In genomic region chr19:33175156-33175782, GRCh38 we compare ENCODE assay signal across 10 cellular contexts. TPM values are rescaled to one million over a fixed set of nuclear protein-coding genes. Genes with fewer than 3 reads are reported as not detected.
DNase-seq lines count a peak whose midpoint lies in the region; ATAC-seq, FAIRE-seq and TF ChIP-seq lines count a peak whose summit lies in the region.
"Had no signal": no experiment of that assay in that cellular context is flagged by ENCODE, and none has a peak within 500 bp of the region (broad histone marks: within the 10 kb centered on the region; RNA-seq: fewer than 3 reads in every experiment).

No MANE protein-coding gene starts in this region.

- H4K20me1 ChIP-seq in GM12878 (ENCODE audit: control insufficient read depth, insufficient read depth) (no peaks in the 10 kb centered on the region), osteoblast (ENCODE audit: insufficient read depth, low read length) (no peaks in the 10 kb centered on the region)

- H3K36me3 Mint-ChIP-seq in CD4-positive, alpha-beta memory T cell = peaks cover 0 to 14% of the 10 kb centered on the region in 2 donors

- peak overlapping the region; percentile 95 to 99 (median 98) for H3K4me3 Mint-ChIP-seq in CD4-positive, alpha-beta memory T cell

- RAD21 ChIA-PET in GM12878 (lab: Charles Lee; ENCODE audit: unreplicated experiment) = no interaction called here

- BruUV-seq in GM12878 (replicated peaks; lab: Mats Ljungman, UMichigan) = no TSS peak

- H3K9me3 ChIP-seq in CD4-positive, alpha-beta memory T cell (ENCODE audit: control insufficient read depth in 1 of 2, low read length in 2 of 2) = no peaks in the 10 kb centered on the region
- no peaks in the 10 kb centered on the region for H3K9me3 ChIP-seq in GM12878 (replicated peaks; ENCODE audit: control insufficient read depth, insufficient read depth, low read length)
- no peaks in the 10 kb centered on the region for H3K9me3 ChIP-seq in osteoblast (ENCODE audit: low read depth, low read length)

- TF ChIP-seq POLR2A in GM12878 (IDR thresholded peaks at IDR 0.05; ENCODE audit: low read depth, low read length) = no peak

- DNase-seq in CD4-positive, alpha-beta memory T cell = no peak
- no peak for DNase-seq in HL-60 (ENCODE audit: low read depth in 1 of 2, low spot score in 1 of 2)
- no peak for DNase-seq in GM12878 (ENCODE audit: low read depth, low spot score)
- no peak for DNase-seq in osteoblast (ENCODE audit: insufficient read length, low spot score, missing footprints)
- no peak for DNase-seq in NCI-H1048 (lab: John Stamatoyannopoulos, UW)
- DNase-seq: NCI-H1436; stimulated activated CD8-positive, alpha-beta memory T cell treated with anti-CD3 and anti-CD28 coated beads, Interleukin-4, amount 100 ng/mL, for 48 hours had no signal

- SMC1A ChIA-PET in GM12878 (lab: Charles Lee; ENCODE audit: uncharacterized antibody, unreplicated experiment) = interaction anchor here (0.8 to 2.2 kb wide), 3 partner anchors 14 to 50 kb away, joined by 3 to 8 read pairs (median 4); no protein-coding TSS in a partner anchor

- peaks cover 23 to 59% (median 43%) of the 10 kb centered on the region in 4 donors for H3K4me1 Mint-ChIP-seq in CD4-positive, alpha-beta memory T cell

- H3K79me2 ChIP-seq in GM12878 (ENCODE audit: control insufficient read depth, insufficient read depth, low read length) = peaks cover 7% of the 10 kb centered on the region
- peaks cover 12% of the 10 kb centered on the region for H3K79me2 ChIP-seq in osteoblast (ENCODE audit: insufficient read depth, low read length)

- TF ChIP-seq EP300 in GM12878 (IDR thresholded peaks at IDR 0.05; ENCODE audit: borderline replicate concordance in 1 of 2, control insufficient read depth in 1 of 2, low read depth in 2 of 2, low read length in 2 of 2) = no peak

- no peaks in the 10 kb centered on the region for H3K27me3 ChIP-seq in CD4-positive, alpha-beta memory T cell (ENCODE audit: insufficient read depth, low read length)
- H3K27me3 ChIP-seq in HL-60 (ENCODE audit: insufficient read depth, poor library complexity, severe bottlenecking) (no peaks in the 10 kb centered on the region), GM12878 (replicated peaks in 1 of 2; ENCODE audit: control insufficient read depth in 2 of 2, insufficient read depth in 2 of 2, low read length in 1 of 2) (no peaks in the 10 kb centered on the region), osteoblast (ENCODE audit: insufficient read depth, low read length) (no peaks in the 10 kb centered on the region)

- peaks cover 0 to 4% of the 10 kb centered on the region in 2 donors for H3K27me3 Mint-ChIP-seq in CD4-positive, alpha-beta memory T cell

- H3K27ac ChIP-seq in CD4-positive, alpha-beta memory T cell (ENCODE audit: low read depth, low read length) = peak overlapping the region; percentile 88
- H3K27ac ChIP-seq in HL-60 (replicated peaks) = peak overlapping the region; percentile 92; the same call in 1 of the 2 replicates
- no peak overlapping the region for H3K27ac ChIP-seq in GM12878 (ENCODE audit: control insufficient read depth, insufficient read depth)
- no peak overlapping the region for H3K27ac ChIP-seq in osteoblast (ENCODE audit: low read depth, low read length)

- intact Hi-C loops in CD4-positive, alpha-beta memory T cell (cut with micrococcal nuclease) = loop anchor here (5.0 kb wide), 1 partner anchor 483 kb away; the partner anchor contains the start of gene NUDT19
- intact Hi-C loops in GM12878 (cut with micrococcal nuclease; ENCODE audit: unreplicated experiment) = loop anchor here (5.0 kb wide), 2 partner anchors 48 to 197 kb away; partner anchors contain the start of gene CEBPG

- FAIRE-seq in GM12878 (lab: Jason Lieb, UNC) = no peak

- H3K4me2 ChIP-seq in GM12878 (ENCODE audit: control insufficient read depth, insufficient read depth) = peak overlapping the region; percentile 88
- peak overlapping the region; percentile 93 for H3K4me2 ChIP-seq in osteoblast (ENCODE audit: insufficient read depth, low read length)

- ATAC-seq in GM12878 = no peak
- ATAC-seq in GM21786 (IDR thresholded peaks at IDR 0.05; ENCODE audit: unreplicated experiment) = no peak
- ATAC-seq in HG02938 (IDR thresholded peaks at IDR 0.05; ENCODE audit: unreplicated experiment) = no peak
- ATAC-seq in HG03159 (IDR thresholded peaks at IDR 0.05; ENCODE audit: unreplicated experiment) = no peak

- H2AFZ ChIP-seq in GM12878 (ENCODE audit: control insufficient read depth, low read depth, low read length) = no peak overlapping the region
- no peak overlapping the region for H2AFZ ChIP-seq in osteoblast (ENCODE audit: low read length)

- WGBS in GM12878 (ENCODE audit: insufficient coverage, insufficient replicate concordance, low lambda C conversion rate, missing lambda C conversion rate) = over 99% methylated on average over 10 of the region's 10 CpGs

- peaks cover 42% of the 10 kb centered on the region for H3K4me1 ChIP-seq in CD4-positive, alpha-beta memory T cell (ENCODE audit: insufficient read depth, low read length)
- H3K4me1 ChIP-seq in GM12878 (ENCODE audit: control insufficient read depth, insufficient read depth, low read length) (peaks cover 12% of the 10 kb centered on the region), osteoblast (ENCODE audit: insufficient read depth, low read length) (peaks cover 25% of the 10 kb centered on the region)

- peak overlapping the region in 6 of 7 donors; percentile 34 to 100 (median 75) for H3K27ac Mint-ChIP-seq in CD4-positive, alpha-beta memory T cell

- in situ Hi-C loops in GM12878 (cut with MboI) = no loop called here

- TF ChIP-seq CTCF in HL-60 (IDR thresholded peaks at IDR 0.05; ENCODE audit: insufficient read depth, low read length) (no peak), GM12878 (IDR thresholded peaks at IDR 0.05 in 2 of 3, conservative IDR thresholded peaks at IDR 0.05 in 1 of 3; ENCODE audit: control insufficient read depth in 2 of 3, extremely low read depth in 1 of 3, insufficient read depth in 1 of 3, low read depth in 3 of 3, low read length in 3 of 3) (no peak), osteoblast (IDR thresholded peaks at IDR 0.05; ENCODE audit: extremely low read depth, low read depth, low read length) (no peak)

- H3K9ac ChIP-seq in GM12878 (ENCODE audit: control insufficient read depth, insufficient read depth, low read length) = no peak overlapping the region

- H3K36me3 ChIP-seq in CD4-positive, alpha-beta memory T cell (ENCODE audit: insufficient read depth, low read length) = no peaks in the 10 kb centered on the region
- no peaks in the 10 kb centered on the region for H3K36me3 ChIP-seq in GM12878 (ENCODE audit: control insufficient read depth in 2 of 2, insufficient read depth in 2 of 2, low read length in 1 of 2)
- H3K36me3 ChIP-seq in osteoblast (ENCODE audit: insufficient read depth, low read length) = no peaks in the 10 kb centered on the region

- TF ChIP-seq RAD21 in GM12878 (IDR thresholded peaks at IDR 0.05; ENCODE audit: insufficient read depth, low read depth, low read length) = no peak

- peaks cover 0 to 7% (median under 1%) of the 10 kb centered on the region in 8 donors for H3K9me3 Mint-ChIP-seq in CD4-positive, alpha-beta memory T cell

- peak overlapping the region in 1 of 2 donors; percentile 76 for H3K4me3 ChIP-seq in CD4-positive, alpha-beta memory T cell (ENCODE audit: low read length in 2 of 2)
- H3K4me3 ChIP-seq in HL-60 (replicated peaks; ENCODE audit: insufficient read depth, low read length) (peak overlapping the region; percentile 61), GM12878 (peak overlapping the region; percentile 81; the same call in 1 of the 2 replicates), osteoblast (ENCODE audit: insufficient read depth, low read length) (peak overlapping the region; percentile 89)

- CTCF ChIA-PET in CD4-positive, alpha-beta memory T cell (lab: Charles Lee; ENCODE audit: partially characterized antibody) = interaction anchor here (0.6 to 4.8 kb wide), 8 partner anchors 9 to 60 kb away, joined by 3 to 43 read pairs (median 9); no protein-coding TSS in a partner anchor
- CTCF ChIA-PET in GM12878 (lab: Yijun Ruan, JAX) = interaction anchor here (0.6 to 5.9 kb wide), 4 partner anchors 10 to 50 kb away, joined by 3 to 25 read pairs (median 13); partner anchors contain the start of gene SLC7A10

- POLR2A ChIA-PET in CD4-positive, alpha-beta memory T cell (lab: Charles Lee; ENCODE audit: partially characterized antibody) = interaction anchor here (1.2 to 5.2 kb wide), 6 partner anchors 8 to 346 kb away, joined by 3 to 160 read pairs (median 12); partner anchors contain the start of gene PEPD
- POLR2A ChIA-PET in GM12878 (lab: Charles Lee) = interaction anchor here (2.6 kb wide), 1 partner anchor 12 kb away, joined by 9 read pairs; no protein-coding TSS in a partner anchor

RNA-seq across cellular contexts. Expression of gene LRP3, which starts 18.9 kb away (rescaled TPM):
- total RNA-seq in CD4-positive, alpha-beta memory T cell = under 1 TPM in 1 of 2 experiments, not detected in 1; 0.32 TPM
- polyA plus RNA-seq in CD4-positive, alpha-beta memory T cell = not detected
- 4.7 and 6.0 TPM in 2 replicates for total RNA-seq in GM12878 (2013; cell fraction: nucleolus; rRNA removed)
- total RNA-seq in GM12878 (2014; rRNA removed) (2.3 and 3.0 TPM in 2 replicates), GM12878 (2014; rRNA removed; fragmentation: Illumina TruSeq; extraction: Trizol) (0.55 and 0.81 TPM in 2 replicates), GM12878 (2021) (2.8 and 3.2 TPM in 2 replicates), osteoblast (38.4 and 39.8 TPM in 2 replicates)
- not detected for polyA plus RNA-seq in GM12878 (2011; ENCODE audit: low read depth)
- polyA plus RNA-seq in GM12878 (2011; rRNA removed) (0.13 and 0.48 TPM in 2 replicates), GM12878 (2014; fragmentation: Illumina TruSeq; extraction: Trizol) (0.31 TPM in 1 of 2 replicates, not detected in the other), GM12878 (2014; fragmentation: Nextera tagmentation; extraction: Ambion mirVana) (not detected), GM12878 (2014; rRNA removed) (2.9 and 4.2 TPM in 2 replicates), GM12878 (2016; fragmentation: Nextera tagmentation; extraction: Ambion mirVana) (under 1 TPM; 0.12 to 0.26 TPM)
- polyA plus RNA-seq in GM12878 (2011; cell fraction: cytosol; rRNA removed) = 0.70 and 1.7 TPM in 2 replicates
- polyA plus RNA-seq in GM12878 (2011; cell fraction: nucleus; rRNA removed) = 4.4 and 6.1 TPM in 2 replicates
- polyA plus RNA-seq in GM12878 (2012) = 0.06 and 0.08 TPM in 2 replicates
- polyA minus RNA-seq in GM12878 (2011; rRNA and poly(A)+ RNA removed) = 0.37 and 0.77 TPM in 2 replicates
- 1.9 and 2.9 TPM in 2 replicates for polyA minus RNA-seq in GM12878 (2011; cell fraction: cytosol; rRNA and poly(A)+ RNA removed)
- 0.36 and 1.4 TPM in 2 replicates for polyA minus RNA-seq in GM12878 (2011; cell fraction: nucleus; rRNA and poly(A)+ RNA removed)

RNA-seq across cellular contexts. Expression of gene WDR88, which starts 43.4 kb away (rescaled TPM):
- under 1 TPM; 0.58 TPM for total RNA-seq in CD4-positive, alpha-beta memory T cell
- under 1 TPM; 0.11 to 0.28 TPM for polyA plus RNA-seq in CD4-positive, alpha-beta memory T cell
- not detected in 2 replicates for total RNA-seq in GM12878 (2013; cell fraction: nucleolus; rRNA removed)
- total RNA-seq in GM12878 (2014; rRNA removed) = not detected in 2 replicates
- total RNA-seq in GM12878 (2014; rRNA removed; fragmentation: Illumina TruSeq; extraction: Trizol) = not detected in 2 replicates
- total RNA-seq in GM12878 (2021) = not detected in 2 replicates
- not detected for polyA plus RNA-seq in GM12878 (2011; ENCODE audit: low read depth)
- not detected in 2 replicates for polyA plus RNA-seq in GM12878 (2011; rRNA removed)
- polyA plus RNA-seq in GM12878 (2011; cell fraction: cytosol; rRNA removed) = not detected in 2 replicates
- polyA plus RNA-seq in GM12878 (2011; cell fraction: nucleus; rRNA removed) = not detected in 2 replicates
- polyA plus RNA-seq in GM12878 (2012) = 0.29 and 0.34 TPM in 2 replicates
- polyA plus RNA-seq in GM12878 (2014; fragmentation: Illumina TruSeq; extraction: Trizol) = not detected in 2 replicates
- not detected for polyA plus RNA-seq in GM12878 (2014; fragmentation: Nextera tagmentation; extraction: Ambion mirVana)
- polyA plus RNA-seq in GM12878 (2014; rRNA removed) = not detected in 2 replicates
- polyA plus RNA-seq in GM12878 (2016; fragmentation: Nextera tagmentation; extraction: Ambion mirVana) = under 1 TPM; 0.19 to 0.34 TPM
- polyA minus RNA-seq in GM12878 (2011; rRNA and poly(A)+ RNA removed) = 0.15 TPM in 1 of 2 replicates, not detected in the other
- polyA minus RNA-seq in GM12878 (2011; cell fraction: cytosol; rRNA and poly(A)+ RNA removed) = not detected in 2 replicates
- not detected in 2 replicates for polyA minus RNA-seq in GM12878 (2011; cell fraction: nucleus; rRNA and poly(A)+ RNA removed)
- total RNA-seq in osteoblast = not detected in 2 replicates

RNA-seq across cellular contexts. Expression of gene SLC7A10, which starts 50.4 kb away (rescaled TPM):
- not detected for total RNA-seq in CD4-positive, alpha-beta memory T cell
- not detected for polyA plus RNA-seq in CD4-positive, alpha-beta memory T cell
- not detected in 2 replicates for total RNA-seq in GM12878 (2013; cell fraction: nucleolus; rRNA removed)
- total RNA-seq in GM12878 (2014; rRNA removed) = not detected in 2 replicates
- total RNA-seq in GM12878 (2014; rRNA removed; fragmentation: Illumina TruSeq; extraction: Trizol) = not detected in 2 replicates
- total RNA-seq in GM12878 (2021) = not detected in 2 replicates
- not detected for polyA plus RNA-seq in GM12878 (2011; ENCODE audit: low read depth)
- polyA plus RNA-seq in GM12878 (2011; rRNA removed) = not detected in 2 replicates
- polyA plus RNA-seq in GM12878 (2011; cell fraction: cytosol; rRNA removed) = not detected in 2 replicates
- polyA plus RNA-seq in GM12878 (2011; cell fraction: nucleus; rRNA removed) = not detected in 2 replicates
- not detected in 2 replicates for polyA plus RNA-seq in GM12878 (2012)
- polyA plus RNA-seq in GM12878 (2014; fragmentation: Illumina TruSeq; extraction: Trizol) = not detected in 2 replicates
- polyA plus RNA-seq in GM12878 (2014; fragmentation: Nextera tagmentation; extraction: Ambion mirVana) = not detected
- not detected in 2 replicates for polyA plus RNA-seq in GM12878 (2014; rRNA removed)
- not detected for polyA plus RNA-seq in GM12878 (2016; fragmentation: Nextera tagmentation; extraction: Ambion mirVana)
- polyA minus RNA-seq in GM12878 (2011; rRNA and poly(A)+ RNA removed) = not detected in 2 replicates
- not detected in 2 replicates for polyA minus RNA-seq in GM12878 (2011; cell fraction: cytosol; rRNA and poly(A)+ RNA removed)
- not detected in 2 replicates for polyA minus RNA-seq in GM12878 (2011; cell fraction: nucleus; rRNA and poly(A)+ RNA removed)
- total RNA-seq in osteoblast = not detected in 2 replicates

Comparison
In these comparisons a context has a peak if more than half of its experiments do, and no peak if none do; other contexts are left out.
1. H3K27ac ChIP-seq: peak in CD4-positive, alpha-beta memory T cell (single experiment) and HL-60 (single experiment); none in GM12878 (single experiment) and osteoblast (single experiment).